20 cellular contexts compared by ENCODE assay signal in the genomic region with DNA sequence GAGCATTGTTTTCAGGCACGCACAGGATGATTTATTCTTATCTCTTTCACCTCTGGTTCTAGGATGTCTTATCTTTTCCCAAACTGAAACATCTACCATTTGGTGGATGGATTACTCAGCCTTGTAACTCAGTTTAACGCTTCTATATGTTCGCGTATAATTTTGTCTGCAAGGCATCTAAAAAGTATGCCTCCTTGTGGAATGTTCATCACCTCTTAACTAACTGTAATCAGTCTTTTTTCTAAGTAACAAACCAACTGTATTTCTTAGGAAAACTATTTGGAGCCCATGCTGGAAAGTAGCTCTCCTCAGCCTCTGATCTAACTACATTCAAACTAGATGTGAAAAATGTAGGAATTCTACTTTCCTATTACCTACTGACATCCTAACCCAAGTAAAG. TPM values are rescaled to one million over a fixed set of nuclear protein-coding genes. Genes with fewer than 3 reads are reported as not detected.
DNase-seq lines count a peak whose midpoint lies in the region; ATAC-seq, FAIRE-seq and TF ChIP-seq lines count a peak whose summit lies in the region.
"Had no signal": no experiment of that assay in that cellular context is flagged by ENCODE, and none has a peak within 500 bp of the region (broad histone marks: within the 10 kb centered on the region; RNA-seq: fewer than 3 reads in every experiment).

No MANE protein-coding gene starts in this region.

- no peak for ATAC-seq in activated T-cell treated with anti-CD3 and anti-CD28 coated beads, Interleukin-2, amount 50 U/mL, for 4 hours
- no peak for ATAC-seq in activated T-helper 17 cell treated with anti-CD3 and anti-CD28 coated beads, Interleukin-2, amount 50 U/mL, for 72 hours (replicated peaks)
- no peak for ATAC-seq in GM19035 (IDR thresholded peaks at IDR 0.05; ENCODE audit: unreplicated experiment)
- no peak for ATAC-seq in GM21717 (IDR thresholded peaks at IDR 0.05; ENCODE audit: unreplicated experiment)

- peaks cover 84% of the 10 kb centered on the region for H3K36me3 Mint-ChIP-seq in activated T-cell treated with anti-CD3 and anti-CD28 coated beads, Interleukin-2, amount 50 U/mL, for 24 hours (ENCODE audit: low read depth)
- H3K36me3 Mint-ChIP-seq in activated T-cell treated with anti-CD3 and anti-CD28 coated beads, Interleukin-2, amount 50 U/mL, for 4 hours (ENCODE audit: insufficient read depth) = peaks cover 44% of the 10 kb centered on the region
- H3K36me3 Mint-ChIP-seq in activated T-helper 17 cell treated with anti-CD3 and anti-CD28 coated beads, Interleukin-2, amount 50 U/mL, for 72 hours (ENCODE audit: low read depth) = peaks cover 98% of the 10 kb centered on the region
- no peaks in the 10 kb centered on the region for H3K36me3 Mint-ChIP-seq in endodermal cell (ENCODE audit: low read depth)

- H3K9me3 Mint-ChIP-seq in activated T-cell treated with anti-CD3 and anti-CD28 coated beads, Interleukin-2, amount 50 U/mL, for 24 hours = no peaks in the 10 kb centered on the region
- no peaks in the 10 kb centered on the region for H3K9me3 Mint-ChIP-seq in activated T-cell treated with anti-CD3 and anti-CD28 coated beads, Interleukin-2, amount 50 U/mL, for 4 hours
- H3K9me3 Mint-ChIP-seq in activated T-helper 17 cell treated with anti-CD3 and anti-CD28 coated beads, Interleukin-2, amount 50 U/mL, for 72 hours = no peaks in the 10 kb centered on the region
- no peaks in the 10 kb centered on the region for H3K9me3 Mint-ChIP-seq in endodermal cell
- H3K9me3 Mint-ChIP-seq: CD4-positive, CD25-positive, alpha-beta regulatory T cell had no signal

- no peak overlapping the region for H3K9ac ChIP-seq in endodermal cell (ENCODE audit: extremely low read depth, low read length, poor library complexity, severe bottlenecking)
- H3K9ac ChIP-seq: BLaER1 treated with 17β-estradiol and CSF1 and Interleukin-3, amounts not matched to agents 10 nM and 100 nM; GM23248 had no signal

- TF ChIP-seq CTCF in endodermal cell (conservative IDR thresholded peaks at IDR 0.05) = peak; percentile 14

- no peaks in the 10 kb centered on the region for H3K36me3 ChIP-seq in endodermal cell (ENCODE audit: control insufficient read depth, insufficient read depth, low read length)

- peaks cover 11% of the 10 kb centered on the region for H3K4me1 Mint-ChIP-seq in activated T-cell treated with anti-CD3 and anti-CD28 coated beads, Interleukin-2, amount 50 U/mL, for 24 hours (ENCODE audit: low read depth)
- H3K4me1 Mint-ChIP-seq in activated T-cell treated with anti-CD3 and anti-CD28 coated beads, Interleukin-2, amount 50 U/mL, for 4 hours (ENCODE audit: low read depth) = peaks cover 3% of the 10 kb centered on the region
- peaks cover 10% of the 10 kb centered on the region for H3K4me1 Mint-ChIP-seq in activated T-helper 17 cell treated with anti-CD3 and anti-CD28 coated beads, Interleukin-2, amount 50 U/mL, for 72 hours
- peaks cover 21% of the 10 kb centered on the region for H3K4me1 Mint-ChIP-seq in endodermal cell

- H3K4me3 ChIP-seq in endodermal cell (ENCODE audit: low read length) = no peak overlapping the region
- H3K4me3 ChIP-seq: BLaER1 treated with 17β-estradiol and CSF1 and Interleukin-3, amounts not matched to agents 10 nM and 100 nM; GM23248 had no signal

- H3K27ac Mint-ChIP-seq in activated T-cell treated with anti-CD3 and anti-CD28 coated beads, Interleukin-2, amount 50 U/mL, for 24 hours = peak overlapping the region; percentile 41
- H3K27ac Mint-ChIP-seq in activated T-helper 17 cell treated with anti-CD3 and anti-CD28 coated beads, Interleukin-2, amount 50 U/mL, for 72 hours = peak overlapping the region; percentile 26
- no peak overlapping the region for H3K27ac Mint-ChIP-seq in endodermal cell

- FAIRE-seq in G401.6 (lab: Jason Lieb, UNC) = peak; percentile 81
- FAIRE-seq: D721Med, GM12892 had no signal

- H3K27me3 ChIP-seq in endodermal cell (ENCODE audit: control insufficient read depth, insufficient read depth, low read length, poor library complexity, severe bottlenecking) = peaks cover 8% of the 10 kb centered on the region
- H3K27me3 ChIP-seq: BLaER1 treated with 17β-estradiol and CSF1 and Interleukin-3, amounts not matched to agents 10 nM and 100 nM had no signal

- no peak overlapping the region for H3K4me3 Mint-ChIP-seq in activated T-cell treated with anti-CD3 and anti-CD28 coated beads, Interleukin-2, amount 50 U/mL, for 24 hours
- H3K4me3 Mint-ChIP-seq in activated T-cell treated with anti-CD3 and anti-CD28 coated beads, Interleukin-2, amount 50 U/mL, for 4 hours = no peak overlapping the region
- H3K4me3 Mint-ChIP-seq in activated T-helper 17 cell treated with anti-CD3 and anti-CD28 coated beads, Interleukin-2, amount 50 U/mL, for 72 hours = no peak overlapping the region
- H3K4me3 Mint-ChIP-seq in endodermal cell = no peak overlapping the region

- H3K9me3 ChIP-seq in endodermal cell (ENCODE audit: control insufficient read depth, low read length) = no peaks in the 10 kb centered on the region
- H3K9me3 ChIP-seq: BLaER1 treated with 17β-estradiol and CSF1 and Interleukin-3, amounts not matched to agents 10 nM and 100 nM had no signal

- H3K27me3 Mint-ChIP-seq in activated T-cell treated with anti-CD3 and anti-CD28 coated beads, Interleukin-2, amount 50 U/mL, for 24 hours = no peaks in the 10 kb centered on the region
- no peaks in the 10 kb centered on the region for H3K27me3 Mint-ChIP-seq in activated T-cell treated with anti-CD3 and anti-CD28 coated beads, Interleukin-2, amount 50 U/mL, for 4 hours (ENCODE audit: low read depth)
- no peaks in the 10 kb centered on the region for H3K27me3 Mint-ChIP-seq in activated T-helper 17 cell treated with anti-CD3 and anti-CD28 coated beads, Interleukin-2, amount 50 U/mL, for 72 hours
- H3K27me3 Mint-ChIP-seq in endodermal cell (ENCODE audit: insufficient read depth) = peaks cover 5% of the 10 kb centered on the region
- H3K27me3 Mint-ChIP-seq: CD4-positive, CD25-positive, alpha-beta regulatory T cell had no signal

- H3K27ac ChIP-seq in endodermal cell (ENCODE audit: low read depth, low read length) = no peak overlapping the region
- H3K27ac ChIP-seq: 22Rv1; BLaER1 treated with 17β-estradiol and CSF1 and Interleukin-3, amounts not matched to agents 10 nM and 100 nM; GM23248 had no signal

- DNase-seq in activated T-cell treated with anti-CD3 and anti-CD28 coated beads, Interleukin-2, amount 50 U/mL, for 24 hours = no peak
- no peak for DNase-seq in activated T-cell treated with anti-CD3 and anti-CD28 coated beads, Interleukin-2, amount 50 U/mL, for 4 hours
- DNase-seq in endodermal cell = no peak
- DNase-seq in OCI-M2 (lab: John Stamatoyannopoulos, UW; ENCODE audit: unreplicated experiment) = no peak
- DNase-seq: CD4-positive, CD25-positive, alpha-beta regulatory T cell; DMS153; DMS79 treated with DMSO at 0.1 percent for 48 hours; EL; GDM1; GM23248; H7; IMR-90 had no signal

- H3K4me1 ChIP-seq in endodermal cell (ENCODE audit: control insufficient read depth, insufficient read depth, low read length) = no peaks in the 10 kb centered on the region

- 44 to 45% methylated on average over 4 of the region's 4 CpGs for WGBS in endodermal cell (ENCODE audit: insufficient coverage in 1 of 2, insufficient read length in 1 of 2), 2 experiments

RNA-seq across cellular contexts. Expression of a gene that starts 11.5 kb away (rescaled TPM):
- under 1 TPM in 2 of 3 donors, not detected in 1; 0.08 to 0.13 TPM for total RNA-seq in activated T-cell treated with anti-CD3 and anti-CD28 coated beads, Interleukin-2, amount 50 U/mL, for 4 hours
- 1 to 10 TPM in 1 of 2 donors, not detected in 1; 1.1 TPM for total RNA-seq in activated T-helper 17 cell treated with anti-CD3 and anti-CD28 coated beads, Interleukin-2, amount 50 U/mL, for 72 hours
- total RNA-seq in endodermal cell = under 1 TPM; 0.18 to 0.53 TPM
- polyA plus RNA-seq in endodermal cell (2013, experiment 1 of 2) = 0.61 TPM
- polyA plus RNA-seq in endodermal cell (2013, experiment 2 of 2) = 0.91 TPM
- total RNA-seq: CD4-positive, CD25-positive, alpha-beta regulatory T cell; GM23248 had no signal
- polyA plus RNA-seq: GM23248 had no signal
